14 cellular contexts compared by ENCODE assay signal in genomic region chr5:99900302-99900811, GRCh38.
A peak's percentile ranks its signal among the peaks of the same experiment; 100 is the strongest.
DNase-seq lines count a peak whose midpoint lies in the region; FAIRE-seq lines count a peak whose summit lies in the region.
"Had no signal": no experiment of that assay in that cellular context is flagged by ENCODE, and none has a peak within 500 bp of the region (broad histone marks: within the 10 kb centered on the region; RNA-seq: fewer than 3 reads in every experiment).

No MANE protein-coding gene starts in this region.

- DNase-seq in NCI-H748 (lab: John Stamatoyannopoulos, UW; ENCODE audit: unreplicated experiment) = peak; percentile 17
- no peak for DNase-seq in NCI-H748 treated with DMSO at 0.1 percent for 48 hours (lab: John Stamatoyannopoulos, UW)
- peak; percentile 2 for DNase-seq in RPMI7951 (ENCODE audit: low read depth)
- peak; percentile 7 for DNase-seq in fibroblast of peridontal ligament (ENCODE audit: extremely low read depth)
- DNase-seq in urothelium cell line (ENCODE audit: low spot score) = peak; percentile 25
- DNase-seq in NK-92 treated with Interleukin-12 subunit alpha and Interleukin-12 subunit beta, amount 100 ng/mL, for 24 hours (lab: John Stamatoyannopoulos, UW) = no peak
- no peak for DNase-seq in islet precursor cell
- DNase-seq in C1 segment of cervical spinal cord (lab: John Stamatoyannopoulos, UW) = no peak
- DNase-seq: activated CD8-positive, alpha-beta T cell treated with anti-CD3 and anti-CD28 coated beads, Interleukin-2, amount 10 ng/mL, durations not matched to agents 7 days and 5 days; effector memory CD4-positive, alpha-beta T cell; GDM1; KG1; NCI-H774; stimulated activated naive B cell treated with anti-CD40 and anti-IgM and Interleukin-4, amounts not matched to agents 10 μg/mL and 1 μg/mL and 100 μg/mL, for 72 hours had no signal

- FAIRE-seq in urothelium cell line (lab: Jason Lieb, UNC) = no peak

Comparison
In these comparisons a context has a peak if more than half of its experiments do, and no peak if none do; other contexts are left out.
1. DNase-seq: peak in NCI-H748 (single experiment), RPMI7951 (single experiment), fibroblast of peridontal ligament (single experiment) and urothelium cell line (single experiment); none in NCI-H748 treated with DMSO at 0.1 percent for 48 hours (single experiment), NK-92 treated with Interleukin-12 subunit alpha and Interleukin-12 subunit beta, amount 100 ng/mL, for 24 hours (single experiment), islet precursor cell (single experiment) and C1 segment of cervical spinal cord (0 of 14).